In genomic region chr10:30435068-30435422, GRCh38 we compare ENCODE assay signal across 8 cellular contexts. TPM values are rescaled to one million over a fixed set of nuclear protein-coding genes. Genes with fewer than 3 reads are reported as not detected.
DNase-seq lines count a peak whose midpoint lies in the region; ATAC-seq and TF ChIP-seq lines count a peak whose summit lies in the region.

No MANE protein-coding gene starts in this region.

- H3K4me3 ChIP-seq in PC-9 (peak overlapping the region; percentile 95), mesodermal cell (ENCODE audit: extremely low read depth, insufficient read depth, low read length, poor library complexity, severe bottlenecking) (peak overlapping the region; percentile 93), uterus (peak overlapping the region; percentile 68 to 84)

- peak overlapping the region; percentile 96 for H3K4me3 Mint-ChIP-seq in Calu3 (ENCODE audit: low read depth, unreplicated experiment)
- peak overlapping the region; percentile 97 for H3K4me3 Mint-ChIP-seq in dendritic cell treated with granulocyte-macrophage colony-stimulating factor and Interleukin-4, amounts not matched to agents 40 ng/mL and 50 ng/mL, for 4 days

- H2AFZ ChIP-seq in PC-9 = peak overlapping the region; percentile 79; the same call in 1 of the 2 replicates

- H3K4me1 ChIP-seq in PC-9 (replicated peaks; ENCODE audit: insufficient read depth) (peaks cover 66% of the 10 kb centered on the region), mesodermal cell (ENCODE audit: control insufficient read depth, insufficient read depth, low read length, poor library complexity, severe bottlenecking) (peaks cover 15% of the 10 kb centered on the region), uterus (peaks cover 5 to 11% of the 10 kb centered on the region in 2 donors)

- TF ChIP-seq CTCF in Calu3 (IDR thresholded peaks at IDR 0.05; ENCODE audit: unreplicated experiment) = no peak
- no peak for TF ChIP-seq CTCF in PC-9 (conservative IDR thresholded peaks at IDR 0.05)
- no peak for TF ChIP-seq CTCF in uterus (IDR thresholded peaks at IDR 0.05)

- DNase-seq in Calu3 = no peak
- DNase-seq in PC-9 = no peak
- peak; percentile 55 to 57 for DNase-seq in uterus
- no peak for DNase-seq in NCI-H2107 (lab: John Stamatoyannopoulos, UW)
- no peak for DNase-seq in HuH-7.5 (ENCODE audit: low spot score)

- no peaks in the 10 kb centered on the region for H3K9me2 ChIP-seq in PC-9 (ENCODE audit: insufficient read depth)

- H3K27me3 ChIP-seq in PC-9 (ENCODE audit: insufficient read depth, low read depth) = no peaks in the 10 kb centered on the region
- no peaks in the 10 kb centered on the region for H3K27me3 ChIP-seq in uterus

- peak overlapping the region; percentile 95 for H3K27ac ChIP-seq in PC-9
- H3K27ac ChIP-seq in mesodermal cell (ENCODE audit: low read depth, low read length, severe bottlenecking) = peak overlapping the region; percentile 99
- H3K27ac ChIP-seq in uterus = peak overlapping the region; percentile 97 to 99

- H3K79me2 ChIP-seq in PC-9 (ENCODE audit: low read depth) = peaks cover 45% of the 10 kb centered on the region

- TF ChIP-seq POLR2A in uterus (IDR thresholded peaks at IDR 0.05) = no peak

- no peak for ATAC-seq in HG03457 (IDR thresholded peaks at IDR 0.05; ENCODE audit: unreplicated experiment)

- peak overlapping the region; percentile 95 for H3K27ac Mint-ChIP-seq in Calu3 (ENCODE audit: unreplicated experiment)
- peak overlapping the region; percentile 97 for H3K27ac Mint-ChIP-seq in dendritic cell treated with granulocyte-macrophage colony-stimulating factor and Interleukin-4, amounts not matched to agents 40 ng/mL and 50 ng/mL, for 4 days

- no peaks in the 10 kb centered on the region for H3K9me3 ChIP-seq in PC-9 (ENCODE audit: insufficient read depth, low read depth)
- no peaks in the 10 kb centered on the region for H3K9me3 ChIP-seq in mesodermal cell (ENCODE audit: control insufficient read depth, low read length)
- no peaks in the 10 kb centered on the region for H3K9me3 ChIP-seq in uterus

- H3K27me3 Mint-ChIP-seq in Calu3 (ENCODE audit: unreplicated experiment) = no peaks in the 10 kb centered on the region
- no peaks in the 10 kb centered on the region for H3K27me3 Mint-ChIP-seq in dendritic cell treated with granulocyte-macrophage colony-stimulating factor and Interleukin-4, amounts not matched to agents 40 ng/mL and 50 ng/mL, for 4 days

- WGBS in mesodermal cell (ENCODE audit: insufficient coverage in 2 of 2), 2 experiments = 2 to 3% methylated on average over 9 to 10 of the region's 13 CpGs

- H4K20me1 ChIP-seq in PC-9 (ENCODE audit: insufficient read depth) = no peaks in the 10 kb centered on the region; the same call in 1 of the 2 replicates

- peaks cover 66% of the 10 kb centered on the region for H3K36me3 Mint-ChIP-seq in Calu3 (ENCODE audit: insufficient read depth, unreplicated experiment)
- peaks cover 71% of the 10 kb centered on the region for H3K36me3 Mint-ChIP-seq in dendritic cell treated with granulocyte-macrophage colony-stimulating factor and Interleukin-4, amounts not matched to agents 40 ng/mL and 50 ng/mL, for 4 days (ENCODE audit: low read depth)

- CTCF ChIA-PET in Calu3 (lab: Charles Lee) (interaction anchor here (0.7 to 2.7 kb wide), 3 partner anchors 11 to 12 kb away, joined by 4 to 9 read pairs (median 6); no protein-coding TSS in a partner anchor), PC-9 (lab: Charles Lee) (no interaction called here)

- intact Hi-C loops in Calu3 (cut with micrococcal nuclease; ENCODE audit: unreplicated experiment) = loop anchor here (2.0 kb wide), 1 partner anchor 20 kb away; no protein-coding TSS in a partner anchor
- intact Hi-C loops in PC-9 (cut with micrococcal nuclease; ENCODE audit: unreplicated experiment) = no loop called here
- intact Hi-C loops in dendritic cell treated with granulocyte-macrophage colony-stimulating factor and Interleukin-4, amounts not matched to agents 40 ng/mL and 50 ng/mL, for 4 days (cut with micrococcal nuclease) = no loop called here
- intact Hi-C loops in uterus (cut with DNase I; ENCODE audit: low total_unique reads) = no loop called here

- peaks cover 32% of the 10 kb centered on the region; the same call in 1 of the 2 replicates for H3F3A ChIP-seq in PC-9 (ENCODE audit: insufficient read depth, low read depth)

- POLR2A ChIA-PET in PC-9 (lab: Charles Lee; ENCODE audit: unreplicated experiment) = interaction anchor here (0.5 to 3.1 kb wide), 4 partner anchors 12 to 252 kb away, joined by 3 to 36 read pairs (median 6); no protein-coding TSS in a partner anchor

- peaks cover 42% of the 10 kb centered on the region for H3K4me1 Mint-ChIP-seq in Calu3 (ENCODE audit: low read depth, unreplicated experiment)
- peaks cover 67% of the 10 kb centered on the region for H3K4me1 Mint-ChIP-seq in dendritic cell treated with granulocyte-macrophage colony-stimulating factor and Interleukin-4, amounts not matched to agents 40 ng/mL and 50 ng/mL, for 4 days (ENCODE audit: low read depth)

- H3K4me2 ChIP-seq in PC-9 = peak overlapping the region; percentile 92

- peaks cover 23% of the 10 kb centered on the region for H3K36me3 ChIP-seq in PC-9 (ENCODE audit: low read depth)
- peaks cover 15% of the 10 kb centered on the region for H3K36me3 ChIP-seq in mesodermal cell (ENCODE audit: control insufficient read depth, insufficient read depth, low read length)
- H3K36me3 ChIP-seq in uterus = no peaks in the 10 kb centered on the region

- no peaks in the 10 kb centered on the region for H3K9me3 Mint-ChIP-seq in Calu3 (ENCODE audit: low read depth, unreplicated experiment)
- H3K9me3 Mint-ChIP-seq in dendritic cell treated with granulocyte-macrophage colony-stimulating factor and Interleukin-4, amounts not matched to agents 40 ng/mL and 50 ng/mL, for 4 days = no peaks in the 10 kb centered on the region

- TSS peak; percentile 45 for BruUV-seq in Calu3 (replicated peaks; lab: Mats Ljungman, UMichigan)
- BruUV-seq in PC-9 (replicated peaks; lab: Mats Ljungman, UMichigan) = TSS peak; percentile 53

RNA-seq across cellular contexts. Expression of gene MAP3K8, which starts 1.1 kb away (rescaled TPM):
- 13.2 and 20.6 TPM in 2 replicates for total RNA-seq in Calu3 (2022)
- 14.3 and 16.4 TPM in 2 replicates for total RNA-seq in PC-9 (2021)
- polyA plus RNA-seq in mesodermal cell (2013, experiment 1 of 2) = 7.6 TPM
- polyA plus RNA-seq in mesodermal cell (2013, experiment 2 of 2) = 8.9 TPM
- 10 to 100 TPM; 13.3 to 63.0 (median 24.4) TPM for total RNA-seq in uterus

Comparison
In these comparisons a context has a peak if more than half of its experiments do, and no peak if none do; other contexts are left out.
1. DNase-seq: peak in uterus (2 of 2); none in Calu3 (single experiment), PC-9 (0 of 2), NCI-H2107 (single experiment) and HuH-7.5 (single experiment).
2. Peak in every context shown above with its lines, with median percentiles within 50 percentile points of each other: H3K27ac ChIP-seq and H3K4me3 ChIP-seq.